ENCODE assay signal across 21 cellular contexts in the genomic region with DNA sequence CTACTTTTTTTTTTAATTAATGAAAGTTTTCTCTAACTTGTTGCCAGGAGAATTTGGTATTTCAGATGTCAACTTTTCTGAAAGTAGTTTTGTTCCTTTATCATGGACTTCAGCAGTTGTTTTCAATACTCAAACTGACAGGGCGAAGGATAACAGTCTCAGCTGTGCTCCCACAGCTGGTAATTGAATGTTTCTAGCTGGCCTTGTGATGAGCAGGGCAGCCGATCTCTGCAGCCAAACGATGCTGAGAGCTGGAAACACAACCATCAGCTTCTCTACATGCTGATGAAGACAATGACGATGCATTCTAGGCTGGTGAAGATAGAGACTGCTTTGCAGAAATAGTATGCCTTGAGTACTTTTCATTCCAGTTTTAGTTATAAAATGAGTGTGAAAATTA.
"Had no signal": no experiment of that assay in that cellular context is flagged by ENCODE, and none has a peak within 500 bp of the region (broad histone marks: within the 10 kb centered on the region; RNA-seq: fewer than 3 reads in every experiment).

No MANE protein-coding gene starts in this region.

- H3K79me2 ChIP-seq: hepatocyte had no signal

- H3K36me3 Mint-ChIP-seq: activated naive CD4-positive, alpha-beta T cell treated with anti-CD3 and anti-CD28 coated beads, Interleukin-2, amount 50 U/mL, for 72 hours; memory B cell; naive thymus-derived CD8-positive, alpha-beta T cell had no signal

- H3K9me3 ChIP-seq: adrenal gland, breast epithelium, neutrophil, pancreas, sigmoid colon, tibial artery had no signal

- H3K4me3 Mint-ChIP-seq: dendritic cell treated with granulocyte-macrophage colony-stimulating factor and Interleukin-4, amounts not matched to agents 40 ng/mL and 50 ng/mL, for 4 days; memory B cell; naive thymus-derived CD8-positive, alpha-beta T cell had no signal

- H3K36me3 ChIP-seq: adrenal gland, breast epithelium, neutrophil, pancreas, sigmoid colon, tibial artery, WERI-Rb-1 had no signal

- DNase-seq: activated CD4-positive, alpha-beta T cell treated with anti-CD3 and anti-CD28 coated beads, Interleukin-2, amount 50 U/mL, for 4 hours; activated gamma-delta T cell; adrenal gland; effector CD8-positive, alpha-beta T cell; left colon; naive thymus-derived CD8-positive, alpha-beta T cell; pancreas; sigmoid colon; stimulated activated CD8-positive, alpha-beta memory T cell treated with anti-CD3 and anti-CD28 coated beads, Interleukin-4, amount 100 ng/mL, for 48 hours; stimulated activated naive CD4-positive, alpha-beta T cell; SW 1271; T-helper 2 cell; tibial artery; WERI-Rb-1 had no signal

- H3K27ac ChIP-seq: adrenal gland, breast epithelium, hepatocyte, neutrophil, pancreas, sigmoid colon, WERI-Rb-1 had no signal

- H3K4me1 Mint-ChIP-seq: memory B cell; naive thymus-derived CD8-positive, alpha-beta T cell had no signal

- H3K4me3 ChIP-seq: adrenal gland, breast epithelium, hepatocyte, pancreas, sigmoid colon, tibial artery had no signal

- ATAC-seq: activated naive CD4-positive, alpha-beta T cell treated with anti-CD3 and anti-CD28 coated beads, Interleukin-2, amount 50 U/mL, for 72 hours; esophagus mucosa; left colon; naive thymus-derived CD8-positive, alpha-beta T cell; pancreas had no signal

- H3K4me1 ChIP-seq: adrenal gland, breast epithelium, pancreas had no signal

- H3K4me2 ChIP-seq: hepatocyte had no signal

- H3K27me3 ChIP-seq: adrenal gland, breast epithelium, hepatocyte, neutrophil, pancreas, sigmoid colon, tibial artery had no signal

- H3K27ac Mint-ChIP-seq: activated naive CD4-positive, alpha-beta T cell treated with anti-CD3 and anti-CD28 coated beads, Interleukin-2, amount 50 U/mL, for 72 hours; dendritic cell treated with granulocyte-macrophage colony-stimulating factor and Interleukin-4, amounts not matched to agents 40 ng/mL and 50 ng/mL, for 4 days; memory B cell; naive thymus-derived CD8-positive, alpha-beta T cell had no signal

- H2AFZ ChIP-seq: hepatocyte had no signal

- H3K27me3 Mint-ChIP-seq: dendritic cell treated with granulocyte-macrophage colony-stimulating factor and Interleukin-4, amounts not matched to agents 40 ng/mL and 50 ng/mL, for 4 days; memory B cell had no signal

- H3K9me3 Mint-ChIP-seq: activated naive CD4-positive, alpha-beta T cell treated with anti-CD3 and anti-CD28 coated beads, Interleukin-2, amount 50 U/mL, for 72 hours; dendritic cell treated with granulocyte-macrophage colony-stimulating factor and Interleukin-4, amounts not matched to agents 40 ng/mL and 50 ng/mL, for 4 days; memory B cell had no signal
